ENCODE assay signal across 16 cellular contexts in genomic region chr2:172394008-172394407, GRCh38. TPM values are rescaled to one million over a fixed set of nuclear protein-coding genes. Genes with fewer than 3 reads are reported as not detected.
DNase-seq lines count a peak whose midpoint lies in the region; ATAC-seq and TF ChIP-seq lines count a peak whose summit lies in the region.
"Had no signal": no experiment of that assay in that cellular context is flagged by ENCODE, and none has a peak within 500 bp of the region (broad histone marks: within the 10 kb centered on the region; RNA-seq: fewer than 3 reads in every experiment).

No MANE protein-coding gene starts in this region.

- DNase-seq in Kasumi-1 (lab: John Stamatoyannopoulos, UW), result peak; percentile 70
- no peak for DNase-seq in esophagus squamous epithelium (lab: John Stamatoyannopoulos, UW)
- DNase-seq in sciatic nerve (ENCODE audit: low spot score), result no peak
- DNase-seq in activated T-cell treated with anti-CD3 and anti-CD28 coated beads, Interleukin-2, amount 50 U/mL, for 24 hours, result no peak
- DNase-seq: activated effector memory CD4-positive, alpha-beta T cell treated with anti-CD3 and anti-CD28 coated beads, Interleukin-2, amount 50 U/mL, for 16 hours; BE2C; cerebellar nuclear complex; DMS79; mesendoderm; NCI-H774; stimulated activated CD4-positive, alpha-beta T cell treated with anti-CD3 and anti-CD28 coated beads, Interleukin-2, amount 100 ng/mL, for 24 hours; substantia nigra; T-helper 1 cell had no signal

- peaks cover 0 to 24% (median 12%) of the 10 kb centered on the region in 3 donors for H3K4me1 ChIP-seq in esophagus squamous epithelium
- H3K4me1 ChIP-seq: BE2C had no signal

- H3K36me3 Mint-ChIP-seq in activated T-cell treated with anti-CD3 and anti-CD28 coated beads, Interleukin-2, amount 50 U/mL, for 24 hours (ENCODE audit: low read depth), result no peaks in the 10 kb centered on the region

- H3K27me3 ChIP-seq in esophagus squamous epithelium, result no peaks in the 10 kb centered on the region
- H3K27me3 ChIP-seq: BE2C had no signal

- ATAC-seq in sciatic nerve (peak; percentile 25), HG03565 (IDR thresholded peaks at IDR 0.05; ENCODE audit: unreplicated experiment) (no peak), GM19328 (IDR thresholded peaks at IDR 0.05; ENCODE audit: unreplicated experiment) (no peak)

- peak overlapping the region; percentile 44 for H3K27ac ChIP-seq in C4-2B
- H3K27ac ChIP-seq in esophagus squamous epithelium, result peak overlapping the region in 3 of 4 donors; percentile 0 to 40 (median 28)

- no peaks in the 10 kb centered on the region for H3K9me3 ChIP-seq in esophagus squamous epithelium
- H3K9me3 ChIP-seq: BE2C had no signal

- intact Hi-C loops in esophagus squamous epithelium (cut with DNase I) (no loop called here), sciatic nerve (cut with DNase I) (no loop called here)

- TF ChIP-seq POLR2A in esophagus squamous epithelium (IDR thresholded peaks at IDR 0.05), result no peak

- H3K36me3 ChIP-seq in esophagus squamous epithelium, result no peaks in the 10 kb centered on the region
- H3K36me3 ChIP-seq: BE2C had no signal

- no peak overlapping the region for H3K4me3 Mint-ChIP-seq in activated T-cell treated with anti-CD3 and anti-CD28 coated beads, Interleukin-2, amount 50 U/mL, for 24 hours

- no peaks in the 10 kb centered on the region for H3K9me3 Mint-ChIP-seq in activated T-cell treated with anti-CD3 and anti-CD28 coated beads, Interleukin-2, amount 50 U/mL, for 24 hours

- TF ChIP-seq CTCF in C4-2B (conservative IDR thresholded peaks at IDR 0.05), result no peak
- TF ChIP-seq CTCF in esophagus squamous epithelium (IDR thresholded peaks at IDR 0.05), result no peak

- no peaks in the 10 kb centered on the region for H3K27me3 Mint-ChIP-seq in activated T-cell treated with anti-CD3 and anti-CD28 coated beads, Interleukin-2, amount 50 U/mL, for 24 hours

- peaks cover 5% of the 10 kb centered on the region for H3K4me1 Mint-ChIP-seq in activated T-cell treated with anti-CD3 and anti-CD28 coated beads, Interleukin-2, amount 50 U/mL, for 24 hours (ENCODE audit: low read depth)

- WGBS in esophagus squamous epithelium, 2 donors, result 42 to 58% methylated on average over 2 of the region's 2 CpGs

- H3K4me3 ChIP-seq in esophagus squamous epithelium, result no peak overlapping the region

- H3K27ac Mint-ChIP-seq in activated T-cell treated with anti-CD3 and anti-CD28 coated beads, Interleukin-2, amount 50 U/mL, for 24 hours, result no peak overlapping the region

RNA-seq across cellular contexts. Expression of gene ITGA6, which starts 33.4 kb away (rescaled TPM):
- total RNA-seq in esophagus squamous epithelium, result 100 to 1,000 TPM in 2 of 4 donors, 10 to 100 TPM in 2; 60.0 to 164 (median 105) TPM
- 606 TPM for total RNA-seq in sciatic nerve

Comparison
In these comparisons a context has a peak if more than half of its experiments do, and no peak if none do; other contexts are left out.
1. DNase-seq: peak in Kasumi-1 (2 of 2); none in esophagus squamous epithelium (single experiment), sciatic nerve (single experiment) and activated T-cell treated with anti-CD3 and anti-CD28 coated beads, Interleukin-2, amount 50 U/mL, for 24 hours (single experiment).